8 cellular contexts compared by ENCODE assay signal in genomic region chr9:132239999-132240859, GRCh38.
DNase-seq lines count a peak whose midpoint lies in the region; ATAC-seq, FAIRE-seq and TF ChIP-seq lines count a peak whose summit lies in the region.

No MANE protein-coding gene starts in this region.

- no peak for FAIRE-seq in pancreas (lab: Jason Lieb, UNC)

- TF ChIP-seq RAD21 in IMR-90 (IDR thresholded peaks at IDR 0.05; ENCODE audit: low read length) = no peak

- dilution Hi-C loops in IMR-90 (cut with HindIII; ENCODE audit: low sequenced_read_pairs, unreplicated experiment) = no loop called here

- H3K4me3 ChIP-seq in CD8-positive, alpha-beta T cell (ENCODE audit: low read depth, low read length) = peak overlapping the region; percentile 41
- H3K4me3 ChIP-seq in IMR-90 (ENCODE audit: insufficient read depth, low read depth, low read length) (peak overlapping the region; percentile 47), pancreas (peak overlapping the region in 2 of 4 donors; percentile 26 to 69)

- no peak overlapping the region for H3K27ac Mint-ChIP-seq in CD8-positive, alpha-beta T cell
- H3K27ac Mint-ChIP-seq in dendritic cell treated with granulocyte-macrophage colony-stimulating factor and Interleukin-4, amounts not matched to agents 40 ng/mL and 50 ng/mL, for 4 days = peak overlapping the region; percentile 68

- no peak for TF ChIP-seq POLR2A in IMR-90 (IDR thresholded peaks at IDR 0.05; ENCODE audit: low read depth, low read length)

- H2BK5ac ChIP-seq in IMR-90 (ENCODE audit: low read depth, low read length, poor library complexity, severe bottlenecking) = no peak overlapping the region

- no peak overlapping the region for H3K4ac ChIP-seq in IMR-90 (ENCODE audit: low read depth, low read length)

- peak overlapping the region; percentile 81 for H3K4me2 ChIP-seq in IMR-90 (ENCODE audit: low read depth, low read length)

- no peaks in the 10 kb centered on the region for H3K9me1 ChIP-seq in IMR-90 (ENCODE audit: insufficient read depth, low read length)

- DNase-seq in CD8-positive, alpha-beta T cell = no peak
- DNase-seq in IMR-90 (no peak), pancreas (peak in 5 of 6 donors; percentile 58 to 78 (median 59)), GF-D8 (lab: John Stamatoyannopoulos, UW) (no peak)

- peaks cover 10% of the 10 kb centered on the region for H4K20me1 ChIP-seq in IMR-90 (ENCODE audit: insufficient read depth, low read length)

- peak overlapping the region; percentile 93 for H2AFZ ChIP-seq in IMR-90 (replicated peaks; ENCODE audit: low read length, poor library complexity)

- POLR2A ChIA-PET in CD8-positive, alpha-beta T cell (lab: Charles Lee) = interaction anchor here (1.4 to 1.5 kb wide), 2 partner anchors 867 to 1115 kb away, joined by 4 to 5 read pairs; partner anchors contain the start of gene NUP214
- POLR2A ChIA-PET in IMR-90 (lab: Charles Lee; ENCODE audit: unreplicated experiment) = no interaction called here

- no peak overlapping the region for H3K14ac ChIP-seq in IMR-90 (replicated peaks; ENCODE audit: low read depth, low read length)

- H3K27me3 Mint-ChIP-seq in CD8-positive, alpha-beta T cell (ENCODE audit: low read depth) = no peaks in the 10 kb centered on the region
- H3K27me3 Mint-ChIP-seq in dendritic cell treated with granulocyte-macrophage colony-stimulating factor and Interleukin-4, amounts not matched to agents 40 ng/mL and 50 ng/mL, for 4 days = peaks cover 61% of the 10 kb centered on the region

- H3K4me1 ChIP-seq in CD8-positive, alpha-beta T cell (ENCODE audit: insufficient read depth, low read length) = peaks cover 20% of the 10 kb centered on the region
- peaks cover 5% of the 10 kb centered on the region for H3K4me1 ChIP-seq in IMR-90 (ENCODE audit: control insufficient read depth, insufficient read depth, low read length)
- peaks cover 21 to 30% (median 21%) of the 10 kb centered on the region in 3 donors for H3K4me1 ChIP-seq in pancreas

- H3K27me3 ChIP-seq in CD8-positive, alpha-beta T cell (ENCODE audit: insufficient read depth, low read length) = no peaks in the 10 kb centered on the region
- H3K27me3 ChIP-seq in IMR-90 (ENCODE audit: control insufficient read depth, insufficient read depth, low read length) (peaks cover 54% of the 10 kb centered on the region; the same call in 1 of the 2 replicates), pancreas (no peaks in the 10 kb centered on the region)

- H3K56ac ChIP-seq in IMR-90 (ENCODE audit: extremely low read depth, insufficient read depth, low read length) = no peak overlapping the region

- no peaks in the 10 kb centered on the region for H3K36me3 ChIP-seq in CD8-positive, alpha-beta T cell (ENCODE audit: insufficient read depth, low read length)
- H3K36me3 ChIP-seq in IMR-90 (ENCODE audit: control insufficient read depth, insufficient read depth, low read length) = no peaks in the 10 kb centered on the region
- H3K36me3 ChIP-seq in pancreas = no peaks in the 10 kb centered on the region

- H3K4me3 Mint-ChIP-seq in CD8-positive, alpha-beta T cell = peak overlapping the region; percentile 63
- H3K4me3 Mint-ChIP-seq in dendritic cell treated with granulocyte-macrophage colony-stimulating factor and Interleukin-4, amounts not matched to agents 40 ng/mL and 50 ng/mL, for 4 days = peak overlapping the region; percentile 83

- CTCF ChIA-PET in CD8-positive, alpha-beta T cell (lab: Charles Lee) = interaction anchor here (0.6 to 8.4 kb wide), 6 partner anchors 12 to 481 kb away, joined by 3 to 134 read pairs (median 32); no protein-coding TSS in a partner anchor
- CTCF ChIA-PET in IMR-90 (lab: Yijun Ruan, JAX) = interaction anchor here (0.6 to 0.7 kb wide), 2 partner anchors 13 to 19 kb away, joined by 3 read pairs; no protein-coding TSS in a partner anchor

- no peak for ATAC-seq in CD8-positive, alpha-beta T cell
- ATAC-seq in IMR-90 (ENCODE audit: low read depth) (no peak), pancreas (peak; percentile 0 to 2 (median 0)), GM18498 (IDR thresholded peaks at IDR 0.05; ENCODE audit: unreplicated experiment) (no peak), GM21423 (IDR thresholded peaks at IDR 0.05; ENCODE audit: unreplicated experiment) (no peak), GM21515 (IDR thresholded peaks at IDR 0.05; ENCODE audit: unreplicated experiment) (no peak)

- H4K5ac ChIP-seq in IMR-90 (ENCODE audit: low read depth, low read length) = no peak overlapping the region

- H3K4me1 Mint-ChIP-seq in CD8-positive, alpha-beta T cell (ENCODE audit: low read depth) = peaks cover 13% of the 10 kb centered on the region
- H3K4me1 Mint-ChIP-seq in dendritic cell treated with granulocyte-macrophage colony-stimulating factor and Interleukin-4, amounts not matched to agents 40 ng/mL and 50 ng/mL, for 4 days (ENCODE audit: low read depth) = peaks cover 56% of the 10 kb centered on the region

- no TSS peak for BruUV-seq in IMR-90 (replicated peaks; lab: Mats Ljungman, UMichigan)

- H3K79me1 ChIP-seq in IMR-90 (ENCODE audit: low read depth in 1 of 2, low read length in 2 of 2) = no peaks in the 10 kb centered on the region

- in situ Hi-C loops in IMR-90 (cut with MboI; ENCODE audit: low sequenced_read_pairs) = no loop called here

- no peaks in the 10 kb centered on the region for H3K9me3 Mint-ChIP-seq in CD8-positive, alpha-beta T cell
- no peaks in the 10 kb centered on the region for H3K9me3 Mint-ChIP-seq in dendritic cell treated with granulocyte-macrophage colony-stimulating factor and Interleukin-4, amounts not matched to agents 40 ng/mL and 50 ng/mL, for 4 days

- H2AK5ac ChIP-seq in IMR-90 (ENCODE audit: low read depth, low read length) = no peak overlapping the region

- intact Hi-C loops in CD8-positive, alpha-beta T cell (cut with DNase I, micrococcal nuclease) = loop anchor here (1.0 to 10.0 kb wide), 12 partner anchors 112 to 1895 kb away; partner anchors contain the start of genes SETX (in 2 of the 2), TSC1 (in 2 of the 2), BRD3OS (in 1 of the 2) and FAM78A (in 1 of the 2)
- intact Hi-C loops in IMR-90 (cut with micrococcal nuclease) = no loop called here
- intact Hi-C loops in dendritic cell treated with granulocyte-macrophage colony-stimulating factor and Interleukin-4, amounts not matched to agents 40 ng/mL and 50 ng/mL, for 4 days (cut with micrococcal nuclease) = loop anchor here (5.0 kb wide), 1 partner anchor 478 kb away; no protein-coding TSS in a partner anchor
- intact Hi-C loops in pancreas (cut with DNase I) = loop anchor here in 2 of 3 donors (5.0 to 10.0 kb wide), 4 partner anchors 65 to 478 kb away; no protein-coding TSS in a partner anchor

- 35% methylated on average over 10 of the region's 22 CpGs; no CpG with 5 or more reads in 1 of the 2 experiments for WGBS in IMR-90 (ENCODE audit: extremely low coverage in 2 of 2, insufficient read length in 1 of 2), 2 experiments
- 37 to 39% methylated on average over 22 of the region's 22 CpGs for WGBS in pancreas, 2 donors

- H3K23ac ChIP-seq in IMR-90 (ENCODE audit: low read depth, low read length) = no peak overlapping the region

- H2BK120ac ChIP-seq in IMR-90 (ENCODE audit: low read depth, low read length) = no peak overlapping the region

- peaks cover 10% of the 10 kb centered on the region for H3K36me3 Mint-ChIP-seq in CD8-positive, alpha-beta T cell
- peaks cover 11% of the 10 kb centered on the region for H3K36me3 Mint-ChIP-seq in dendritic cell treated with granulocyte-macrophage colony-stimulating factor and Interleukin-4, amounts not matched to agents 40 ng/mL and 50 ng/mL, for 4 days (ENCODE audit: low read depth)

- H3K27ac ChIP-seq in CD8-positive, alpha-beta T cell (ENCODE audit: low read depth, low read length) = no peak overlapping the region
- H3K27ac ChIP-seq in IMR-90 (ENCODE audit: insufficient read depth, low read length) (no peak overlapping the region), pancreas (no peak overlapping the region)

- no peak overlapping the region for H3K18ac ChIP-seq in IMR-90 (ENCODE audit: low read depth, low read length)

- no peak overlapping the region for H2BK20ac ChIP-seq in IMR-90 (ENCODE audit: low read depth, low read length)

- peak overlapping the region; percentile 47 for H2AK9ac ChIP-seq in IMR-90 (replicated peaks; ENCODE audit: low read depth, low read length, poor library complexity)

- no peak overlapping the region for H4K91ac ChIP-seq in IMR-90 (ENCODE audit: insufficient read depth, low read depth, low read length)

- no peaks in the 10 kb centered on the region for H3K9me3 ChIP-seq in CD8-positive, alpha-beta T cell (ENCODE audit: low read length)
- H3K9me3 ChIP-seq in IMR-90 (ENCODE audit: control insufficient read depth, insufficient read depth, low read length) = no peaks in the 10 kb centered on the region
- no peaks in the 10 kb centered on the region for H3K9me3 ChIP-seq in pancreas

- TF ChIP-seq CTCF in CD8-positive, alpha-beta T cell (IDR thresholded peaks at IDR 0.05) = no peak
- TF ChIP-seq CTCF in IMR-90 (conservative IDR thresholded peaks at IDR 0.05; ENCODE audit: low read depth, low read length) = no peak
- TF ChIP-seq CTCF in pancreas (IDR thresholded peaks at IDR 0.05) = no peak

- H4K8ac ChIP-seq in IMR-90 (ENCODE audit: low read depth in 2 of 2, low read length in 2 of 2) = no peak overlapping the region

- no peak overlapping the region for H3K9ac ChIP-seq in IMR-90 (ENCODE audit: low read depth, low read length)

- H2BK15ac ChIP-seq in IMR-90 (ENCODE audit: low read depth, low read length) = no peak overlapping the region

TF ChIP-seq in IMR-90, 13 proteins besides CTCF, POLR2A, EP300 and RAD21 (continues in another document):
- TF ChIP-seq USF2 (IDR thresholded peaks at IDR 0.05; ENCODE audit: low read depth, low read length) (no peak), ELK1 (IDR thresholded peaks at IDR 0.05; ENCODE audit: borderline replicate concordance, low read depth, low read length) (no peak), CEBPB (IDR thresholded peaks at IDR 0.05; ENCODE audit: low read depth, low read length) (no peak), BHLHE40 (IDR thresholded peaks at IDR 0.05; ENCODE audit: low read depth, low read length) (no peak), RCOR1 (IDR thresholded peaks at IDR 0.05; ENCODE audit: insufficient replicate concordance, low read length) (no peak)

Comparison
In these comparisons a context has a peak if more than half of its experiments do, and no peak if none do; other contexts are left out.
1. ATAC-seq: peak in pancreas (4 of 4); none in CD8-positive, alpha-beta T cell (single experiment), IMR-90 (single experiment), GM18498 (single experiment), GM21423 (single experiment) and GM21515 (single experiment).
2. DNase-seq: peak in pancreas (5 of 6); none in CD8-positive, alpha-beta T cell (0 of 7), IMR-90 (single experiment) and GF-D8 (single experiment).